15 cellular contexts compared by ENCODE assay signal in genomic region chr22:48976556-48977535, GRCh38.
A peak's percentile ranks its signal among the peaks of the same experiment; 100 is the strongest.
DNase-seq lines count a peak whose midpoint lies in the region; FAIRE-seq and TF ChIP-seq lines count a peak whose summit lies in the region.
"Had no signal": no experiment of that assay in that cellular context is flagged by ENCODE, and none has a peak within 500 bp of the region (broad histone marks: within the 10 kb centered on the region; RNA-seq: fewer than 3 reads in every experiment).

No MANE protein-coding gene starts in this region.

- H3K23me2 ChIP-seq in H9 (ENCODE audit: insufficient read length, low read depth, low read length, poor library complexity, severe bottlenecking) (no peaks in the 10 kb centered on the region), H1 (ENCODE audit: low read depth, low read length) (no peaks in the 10 kb centered on the region)

- CTCF ChIA-PET in H1 (lab: Charles Lee; ENCODE audit: partially characterized antibody): interaction anchor here (0.6 to 6.6 kb wide), 3 partner anchors 8 to 269 kb away, joined by 3 to 44 read pairs (median 3); no protein-coding TSS in a partner anchor
- CTCF ChIA-PET in SK-N-SH (lab: Yijun Ruan, JAX): interaction anchor here (1.7 kb wide), 1 partner anchor 9 kb away, joined by 4 read pairs; no protein-coding TSS in a partner anchor

- peaks cover 20% of the 10 kb centered on the region for H3K27me3 Mint-ChIP-seq in H9 (ENCODE audit: low read depth)

- H3K4me2 ChIP-seq in H9 (ENCODE audit: insufficient read depth, insufficient read length, low read length) (no peak overlapping the region), H1 (ENCODE audit: insufficient read depth in 1 of 2, low read depth in 2 of 2, low read length in 2 of 2) (no peak overlapping the region), trophoblast cell (ENCODE audit: low read length) (no peak overlapping the region), SK-N-SH (no peak overlapping the region)

- no peak for TF ChIP-seq POLR2A in H1 (IDR thresholded peaks at IDR 0.05; ENCODE audit: control extremely low read depth in 1 of 2, low read depth in 2 of 2, low read length in 2 of 2)

- H3K27me3 ChIP-seq in H9 (ENCODE audit: insufficient read depth, low read length): no peaks in the 10 kb centered on the region
- H3K27me3 ChIP-seq in H1 (replicated peaks in 1 of 4; ENCODE audit: control insufficient read depth in 3 of 4, extremely low read depth in 1 of 4, insufficient read depth in 3 of 4, low read length in 3 of 4): no peaks in the 10 kb centered on the region; a peak in 1 of 7 replicates
- H3K27me3 ChIP-seq in trophoblast cell (ENCODE audit: insufficient read depth, low read length): no peaks in the 10 kb centered on the region
- no peaks in the 10 kb centered on the region; the same call in 1 of the 2 replicates for H3K27me3 ChIP-seq in SK-N-SH (ENCODE audit: insufficient read depth)
- H3K27me3 ChIP-seq: SJSA1 had no signal

- H3K4ac ChIP-seq in H9 (ENCODE audit: low read depth, low read length) (no peak overlapping the region), H1 (replicated peaks; ENCODE audit: insufficient read length, low read depth, low read length) (no peak overlapping the region), trophoblast cell (ENCODE audit: low read depth, low read length) (no peak overlapping the region)

- H3K79me1 ChIP-seq in H9 (ENCODE audit: insufficient read depth, low read depth, low read length, poor library complexity, severe bottlenecking) (no peaks in the 10 kb centered on the region), H1 (ENCODE audit: low read depth, low read length) (no peaks in the 10 kb centered on the region), trophoblast cell (ENCODE audit: low read length) (no peaks in the 10 kb centered on the region)

- TF ChIP-seq CTCF in H9 (conservative IDR thresholded peaks at IDR 0.05) (no peak), H1 (IDR thresholded peaks at IDR 0.05; ENCODE audit: control extremely low read depth in 1 of 3, insufficient read depth in 1 of 3, low read depth in 1 of 3, low read length in 3 of 3) (no peak), SK-N-SH (IDR thresholded peaks at IDR 0.05) (no peak)

- H4K91ac ChIP-seq in H9 (ENCODE audit: insufficient read length, low read depth, low read length) (no peak overlapping the region), H1 (replicated peaks; ENCODE audit: insufficient read length, low read length) (no peak overlapping the region), trophoblast cell (ENCODE audit: low read depth, low read length) (no peak overlapping the region)

- H3K36me3 Mint-ChIP-seq in H9 (ENCODE audit: insufficient read depth in 1 of 3, low read depth in 3 of 3): peaks cover 2 to 8% (median 2%) of the 10 kb centered on the region in 3 experiments; a peak in 5 of 7 replicates

- no peaks in the 10 kb centered on the region for H3K9me3 ChIP-seq in H9 (ENCODE audit: control insufficient read depth, low read depth, low read length)
- H3K9me3 ChIP-seq in H1 (ENCODE audit: insufficient read depth in 2 of 2, low read depth in 1 of 2, low read length in 1 of 2): peaks cover 3 to 4% of the 10 kb centered on the region in 2 experiments; a peak in 2 of 4 replicates
- H3K9me3 ChIP-seq in trophoblast cell (ENCODE audit: insufficient read depth, low read depth, low read length): peaks cover 3% of the 10 kb centered on the region
- no peaks in the 10 kb centered on the region for H3K9me3 ChIP-seq in SK-N-SH
- H3K9me3 ChIP-seq: SJSA1 had no signal

- DNase-seq in NCI-H748 (lab: John Stamatoyannopoulos, UW; ENCODE audit: unreplicated experiment) (peak; percentile 47), NCI-H748 treated with DMSO at 0.1 percent for 48 hours (lab: John Stamatoyannopoulos, UW) (no peak), H9 (no peak), H1 (ENCODE audit: low read depth in 1 of 2, low spot score in 2 of 2) (peak in 1 of 2 experiments; percentile 28), trophoblast cell (no peak), SK-N-SH (no peak)
- no peak for DNase-seq in activated CD4-positive, alpha-beta T cell treated with anti-CD3 and anti-CD28 coated beads for 48 hours
- DNase-seq: HCEC 1CT, NCI-H1694 treated with DMSO at 0.1 percent for 48 hours, NCI-H2107, NCI-H526, SW 1271 had no signal

- POLR2A ChIA-PET in H1 (lab: Charles Lee; ENCODE audit: partially characterized antibody) (no interaction called here), SK-N-SH (lab: Yijun Ruan, JAX) (no interaction called here)

- no peak overlapping the region for H2AFZ ChIP-seq in H9 (ENCODE audit: low read length)
- H2AFZ ChIP-seq in H1 (ENCODE audit: low read length): no peak overlapping the region
- H2AFZ ChIP-seq in trophoblast cell (ENCODE audit: insufficient read depth, low read length, poor library complexity): no peak overlapping the region
- H2AFZ ChIP-seq in SK-N-SH (ENCODE audit: low read depth): no peak overlapping the region

- no peaks in the 10 kb centered on the region for H3K36me3 ChIP-seq in H1 (ENCODE audit: control insufficient read depth in 2 of 4, insufficient read depth in 4 of 4, low read length in 3 of 4)
- H3K36me3 ChIP-seq in trophoblast cell (ENCODE audit: control insufficient read depth in 1 of 2, insufficient read depth in 2 of 2, low read length in 2 of 2): no peaks in the 10 kb centered on the region
- no peaks in the 10 kb centered on the region for H3K36me3 ChIP-seq in SK-N-SH (replicated peaks in 1 of 2; ENCODE audit: control insufficient read depth in 1 of 2, insufficient read depth in 2 of 2, low read length in 1 of 2)
- H3K36me3 ChIP-seq: SJSA1 had no signal

- H2BK15ac ChIP-seq in H9 (ENCODE audit: low read depth, low read length) (no peak overlapping the region), H1 (ENCODE audit: low read length) (no peak overlapping the region)

- H4K5ac ChIP-seq in H9 (ENCODE audit: insufficient read length, low read depth, low read length) (no peak overlapping the region), H1 (ENCODE audit: insufficient read length, low read depth, low read length) (no peak overlapping the region)

- peaks cover 10 to 11% of the 10 kb centered on the region in 2 experiments for H3K9me3 Mint-ChIP-seq in H9

- TF ChIP-seq EP300 in H1 (IDR thresholded peaks at IDR 0.05; ENCODE audit: borderline replicate concordance in 1 of 2, low read depth in 2 of 2, low read length in 2 of 2): no peak
- no peak for TF ChIP-seq EP300 in SK-N-SH (IDR thresholded peaks at IDR 0.05; ENCODE audit: borderline replicate concordance in 1 of 2, low read depth in 1 of 2, low read length in 1 of 2)

- H3K27ac ChIP-seq in H9 (ENCODE audit: insufficient read length, low read depth, low read length): no peak overlapping the region
- no peak overlapping the region for H3K27ac ChIP-seq in H1 (ENCODE audit: low read depth, low read length)
- no peak overlapping the region for H3K27ac ChIP-seq in trophoblast cell (ENCODE audit: low read depth, low read length)
- H3K27ac ChIP-seq in SK-N-SH (ENCODE audit: low read depth in 2 of 2, low read length in 1 of 2): no peak overlapping the region
- H3K27ac ChIP-seq: C4-2B, SJSA1 had no signal

- H3K9me2 ChIP-seq in SK-N-SH: no peaks in the 10 kb centered on the region

- TF ChIP-seq RAD21 in H1 (IDR thresholded peaks at IDR 0.05 in 1 of 2, conservative IDR thresholded peaks at IDR 0.05 in 1 of 2; ENCODE audit: low read depth in 2 of 2, low read length in 2 of 2): no peak
- no peak for TF ChIP-seq RAD21 in SK-N-SH (IDR thresholded peaks at IDR 0.05; ENCODE audit: low read length)

- H3K9ac ChIP-seq in H9 (ENCODE audit: extremely low read depth, insufficient read length, low read length): no peak overlapping the region
- no peak overlapping the region; a peak in 1 of 7 replicates for H3K9ac ChIP-seq in H1 (replicated peaks in 1 of 4; ENCODE audit: extremely low read depth in 1 of 4, low read depth in 3 of 4, low read length in 3 of 4)
- H3K9ac ChIP-seq in trophoblast cell (ENCODE audit: low read length): no peak overlapping the region
- no peak overlapping the region for H3K9ac ChIP-seq in SK-N-SH

- no peaks in the 10 kb centered on the region for H3K79me2 ChIP-seq in H9 (ENCODE audit: insufficient read depth, low read length)
- H3K79me2 ChIP-seq in H1 (ENCODE audit: control insufficient read depth in 1 of 2, insufficient read depth in 2 of 2, low read length in 2 of 2): no peaks in the 10 kb centered on the region
- no peaks in the 10 kb centered on the region for H3K79me2 ChIP-seq in trophoblast cell (ENCODE audit: control insufficient read depth, insufficient read depth, low read length, poor library complexity)
- H3K79me2 ChIP-seq in SK-N-SH (ENCODE audit: insufficient read depth): no peaks in the 10 kb centered on the region

- no peaks in the 10 kb centered on the region for H3K4me1 ChIP-seq in H9 (ENCODE audit: insufficient read depth, low read length)
- H3K4me1 ChIP-seq in H1 (replicated peaks in 1 of 4; ENCODE audit: control insufficient read depth in 3 of 4, insufficient read depth in 4 of 4, low read length in 3 of 4): peaks cover 0 to 4% (median 1%) of the 10 kb centered on the region in 4 experiments; a peak in 3 of 7 replicates
- H3K4me1 ChIP-seq in trophoblast cell (ENCODE audit: control insufficient read depth in 1 of 2, insufficient read depth in 2 of 2, low read length in 2 of 2): no peaks in the 10 kb centered on the region
- peaks cover 0 to 13% of the 10 kb centered on the region in 2 experiments; a peak in 1 of 4 replicates for H3K4me1 ChIP-seq in SK-N-SH (ENCODE audit: control insufficient read depth in 1 of 2, insufficient read depth in 2 of 2, low read depth in 1 of 2, low read length in 1 of 2)
- H3K4me1 ChIP-seq: SJSA1 had no signal

- H3T11ph ChIP-seq in H9 (ENCODE audit: low read length): no peak overlapping the region

- no peak overlapping the region for H4K12ac ChIP-seq in trophoblast cell (ENCODE audit: low read depth, low read length)

- H2BK120ac ChIP-seq in H9 (ENCODE audit: low read depth, low read length, poor library complexity, severe bottlenecking) (no peak overlapping the region), H1 (replicated peaks; ENCODE audit: low read depth, low read length) (no peak overlapping the region), trophoblast cell (ENCODE audit: insufficient read depth, low read length, poor library complexity) (no peak overlapping the region)

- H4K20me1 ChIP-seq in H9 (ENCODE audit: control insufficient read depth, insufficient read depth, insufficient read length): no peaks in the 10 kb centered on the region
- no peaks in the 10 kb centered on the region for H4K20me1 ChIP-seq in H1 (replicated peaks in 1 of 2; ENCODE audit: control insufficient read depth in 1 of 2, insufficient read depth in 2 of 2, low read length in 2 of 2)
- H4K20me1 ChIP-seq in SK-N-SH (ENCODE audit: insufficient read depth): no peaks in the 10 kb centered on the region

- H3K4me1 Mint-ChIP-seq in H9: peaks cover 20 to 23% of the 10 kb centered on the region in 2 experiments

- FAIRE-seq in H1 (lab: Jason Lieb, UNC): no peak
- FAIRE-seq: G401.6 had no signal

- H3K56ac ChIP-seq in H9 (ENCODE audit: insufficient read length, low read depth, low read length) (no peak overlapping the region), H1 (replicated peaks; ENCODE audit: insufficient read length, low read depth, low read length) (no peak overlapping the region)

- H3K4me3 ChIP-seq in H1 (ENCODE audit: extremely low read depth in 1 of 4, insufficient read depth in 2 of 4, low read depth in 3 of 4, low read length in 4 of 4) (no peak overlapping the region), trophoblast cell (ENCODE audit: low read depth, low read length) (peak overlapping the region; percentile 39), SK-N-SH (ENCODE audit: low read depth in 2 of 2, low read length in 1 of 2) (no peak overlapping the region)
- H3K4me3 ChIP-seq: SJSA1 had no signal

- H2AK5ac ChIP-seq in H9 (ENCODE audit: insufficient read length, low read length): no peak overlapping the region
- no peak overlapping the region for H2AK5ac ChIP-seq in H1 (ENCODE audit: low read depth, low read length)
- no peak overlapping the region for H2AK5ac ChIP-seq in trophoblast cell (ENCODE audit: low read length)

- H3K27ac Mint-ChIP-seq in H9: no peak overlapping the region

- H3K4me3 Mint-ChIP-seq in H9: no peak overlapping the region

- no peak overlapping the region for H2BK12ac ChIP-seq in H9 (ENCODE audit: insufficient read length, low read depth, low read length)
- H2BK12ac ChIP-seq in H1 (ENCODE audit: low read depth, low read length): no peak overlapping the region
- no peak overlapping the region for H2BK12ac ChIP-seq in trophoblast cell (ENCODE audit: low read length)

- H3F3A ChIP-seq in SK-N-SH (replicated peaks; ENCODE audit: insufficient read depth): no peaks in the 10 kb centered on the region

- H2BK20ac ChIP-seq in H9 (ENCODE audit: low read depth, low read length, poor library complexity, severe bottlenecking) (no peak overlapping the region), H1 (ENCODE audit: low read length) (no peak overlapping the region)

- H3K23ac ChIP-seq in H9 (ENCODE audit: insufficient read length, low read depth, low read length) (no peak overlapping the region), H1 (ENCODE audit: insufficient read length) (no peak overlapping the region), trophoblast cell (ENCODE audit: low read length) (no peak overlapping the region)

- H3K14ac ChIP-seq in H9 (ENCODE audit: insufficient read depth, low read length) (no peak overlapping the region; the same call in 1 of the 2 replicates), H1 (ENCODE audit: insufficient read length) (no peak overlapping the region), trophoblast cell (ENCODE audit: low read length) (no peak overlapping the region)

- H4K8ac ChIP-seq in H9 (replicated peaks; ENCODE audit: insufficient read length, low read depth, low read length): peak overlapping the region; percentile 9
- H4K8ac ChIP-seq in H1 (ENCODE audit: extremely low read depth, insufficient read depth, low read length): peak overlapping the region; percentile 35; the same call in 1 of the 2 replicates
- no peak overlapping the region for H4K8ac ChIP-seq in trophoblast cell (ENCODE audit: low read depth, low read length)

- no CpG with 5 or more reads among the region's 20 CpGs for WGBS in H9 (ENCODE audit: extremely low coverage, insufficient read length, low lambda C conversion rate)
- WGBS in H1 (ENCODE audit: extremely low coverage in 1 of 2, insufficient coverage in 1 of 2, insufficient read length in 1 of 2, insufficient replicate concordance in 2 of 2, low coverage in 1 of 2, low lambda C conversion rate in 2 of 2, missing lambda C conversion rate in 1 of 2), 2 experiments: 82% methylated on average over 20 of the region's 20 CpGs; no CpG with 5 or more reads in 1 of the 2 experiments
- no CpG with 5 or more reads among the region's 20 CpGs for WGBS in trophoblast cell (ENCODE audit: extremely low coverage, insufficient coverage, insufficient read length)
- WGBS in SK-N-SH (ENCODE audit: low lambda C conversion rate): 32% methylated on average over 15 of the region's 20 CpGs

- H2BK5ac ChIP-seq in H9 (ENCODE audit: insufficient read length, low read length): no peak overlapping the region
- no peak overlapping the region for H2BK5ac ChIP-seq in H1 (ENCODE audit: low read depth, low read length)
- H2BK5ac ChIP-seq in trophoblast cell (ENCODE audit: low read depth, low read length, poor library complexity): no peak overlapping the region

- H3K18ac ChIP-seq in H9 (ENCODE audit: insufficient read length, low read depth, low read length) (no peak overlapping the region), H1 (ENCODE audit: extremely low read depth, low read length) (no peak overlapping the region), trophoblast cell (ENCODE audit: low read length) (no peak overlapping the region)
